23 cellular contexts compared by ENCODE assay signal in genomic region chr14:75859746-75860145, GRCh38.
"Had no signal": no experiment of that assay in that cellular context is flagged by ENCODE, and none has a peak within 500 bp of the region (broad histone marks: within the 10 kb centered on the region; RNA-seq: fewer than 3 reads in every experiment).

No MANE protein-coding gene starts in this region.

- H3K27ac Mint-ChIP-seq: activated B cell treated with CpG ODN at 0.5 μM for 24 hours; activated CD4-positive, alpha-beta memory T cell treated with anti-CD3 and anti-CD28 coated beads, Interleukin-2, amount 10 ng/mL, durations not matched to agents 7 days and 5 days; activated naive CD8-positive, alpha-beta T cell treated with anti-CD3 and anti-CD28 coated beads, Interleukin-2, amount 50 U/mL, for 24 hours; activated T-helper 2 cell treated with anti-CD3 and anti-CD28 coated beads, Interferon-gamma antibody, Interleukin-2, Interleukin-4, amounts not matched to agents 10 μg/mL and 5 μg/mL and 100 μg/mL, durations not matched to agents 14 hours and 24 hours and 36 hours; dendritic cell treated with granulocyte-macrophage colony-stimulating factor and Interleukin-4, amounts not matched to agents 40 ng/mL and 50 ng/mL, for 4 days; stimulated activated naive CD8-positive, alpha-beta T cell treated with anti-CD3 and anti-CD28 coated beads, Interleukin-15, Interleukin-2, amounts not matched to agents 100 ng/mL and 50 ng/mL, for 24 hours; T-cell had no signal

- DNase-seq: activated B cell treated with CpG ODN at 0.5 μM for 24 hours; activated CD4-positive, alpha-beta memory T cell treated with anti-CD3 and anti-CD28 coated beads, Interleukin-2, amount 10 ng/mL, durations not matched to agents 7 days and 5 days; activated CD4-positive, alpha-beta T cell treated with anti-CD3 and anti-CD28 coated beads for 48 hours; activated naive CD4-positive, alpha-beta T cell treated with Interleukin-2 at 50 U/mL for 16 hours; activated naive CD8-positive, alpha-beta T cell treated with anti-CD3 and anti-CD28 coated beads, Interleukin-2, amount 50 U/mL, for 24 hours; activated T-cell treated with anti-CD3 and anti-CD28 coated beads, Interleukin-2, amount 50 U/mL, for 1 hour; effector memory CD4-positive, alpha-beta T cell; foreskin keratinocyte; glutamatergic neuron; occipital lobe; posterior cingulate gyrus; T-cell; trophoblast cell had no signal

- H3K27me3 ChIP-seq: ascending aorta, breast epithelium, esophagus muscularis mucosa, foreskin keratinocyte, right atrium auricular region had no signal

- H3K27me3 Mint-ChIP-seq: activated B cell treated with CpG ODN at 0.5 μM for 24 hours; activated CD4-positive, alpha-beta memory T cell treated with anti-CD3 and anti-CD28 coated beads, Interleukin-2, amount 10 ng/mL, durations not matched to agents 7 days and 5 days; activated naive CD8-positive, alpha-beta T cell treated with anti-CD3 and anti-CD28 coated beads, Interleukin-2, amount 50 U/mL, for 24 hours; dendritic cell treated with granulocyte-macrophage colony-stimulating factor and Interleukin-4, amounts not matched to agents 40 ng/mL and 50 ng/mL, for 4 days; stimulated activated naive CD8-positive, alpha-beta T cell treated with anti-CD3 and anti-CD28 coated beads, Interleukin-15, Interleukin-2, amounts not matched to agents 100 ng/mL and 50 ng/mL, for 24 hours; T-cell had no signal

- H3K4me1 ChIP-seq: breast epithelium had no signal

- H3K9me3 ChIP-seq: ascending aorta, breast epithelium, esophagus muscularis mucosa, right atrium auricular region had no signal

- H3K36me3 ChIP-seq: ascending aorta, breast epithelium, esophagus muscularis mucosa had no signal

- H3K4me3 Mint-ChIP-seq: activated B cell treated with CpG ODN at 0.5 μM for 24 hours; activated CD4-positive, alpha-beta memory T cell treated with anti-CD3 and anti-CD28 coated beads, Interleukin-2, amount 10 ng/mL, durations not matched to agents 7 days and 5 days; activated naive CD8-positive, alpha-beta T cell treated with anti-CD3 and anti-CD28 coated beads, Interleukin-2, amount 50 U/mL, for 24 hours; dendritic cell treated with granulocyte-macrophage colony-stimulating factor and Interleukin-4, amounts not matched to agents 40 ng/mL and 50 ng/mL, for 4 days; stimulated activated naive CD8-positive, alpha-beta T cell treated with anti-CD3 and anti-CD28 coated beads, Interleukin-15, Interleukin-2, amounts not matched to agents 100 ng/mL and 50 ng/mL, for 24 hours; T-cell had no signal

- FAIRE-seq: endothelial cell of umbilical vein, keratinocyte had no signal

- H3K4me3 ChIP-seq: ascending aorta, breast epithelium, esophagus muscularis mucosa, lung, right atrium auricular region had no signal

- ATAC-seq: activated naive CD8-positive, alpha-beta T cell treated with anti-CD3 and anti-CD28 coated beads, Interleukin-2, amount 50 U/mL, for 24 hours; foreskin keratinocyte; T-cell had no signal

- H3K27ac ChIP-seq: ascending aorta, breast epithelium, esophagus muscularis mucosa, foreskin keratinocyte, right atrium auricular region had no signal

- H3K9me3 Mint-ChIP-seq: activated B cell treated with CpG ODN at 0.5 μM for 24 hours; activated CD4-positive, alpha-beta memory T cell treated with anti-CD3 and anti-CD28 coated beads, Interleukin-2, amount 10 ng/mL, durations not matched to agents 7 days and 5 days; activated naive CD8-positive, alpha-beta T cell treated with anti-CD3 and anti-CD28 coated beads, Interleukin-2, amount 50 U/mL, for 24 hours; activated T-helper 2 cell treated with anti-CD3 and anti-CD28 coated beads, Interferon-gamma antibody, Interleukin-2, Interleukin-4, amounts not matched to agents 10 μg/mL and 5 μg/mL and 100 μg/mL, durations not matched to agents 14 hours and 24 hours and 36 hours; dendritic cell treated with granulocyte-macrophage colony-stimulating factor and Interleukin-4, amounts not matched to agents 40 ng/mL and 50 ng/mL, for 4 days; stimulated activated naive CD8-positive, alpha-beta T cell treated with anti-CD3 and anti-CD28 coated beads, Interleukin-15, Interleukin-2, amounts not matched to agents 100 ng/mL and 50 ng/mL, for 24 hours; T-cell had no signal

- H3K4me1 Mint-ChIP-seq: activated B cell treated with CpG ODN at 0.5 μM for 24 hours, T-cell had no signal
